In genomic region chr5:39058178-39058577, GRCh38 we compare ENCODE assay signal across 8 cellular contexts. TPM values are rescaled to one million over a fixed set of nuclear protein-coding genes. Genes with fewer than 3 reads are reported as not detected.
DNase-seq lines count a peak whose midpoint lies in the region; ATAC-seq and TF ChIP-seq lines count a peak whose summit lies in the region.

No MANE protein-coding gene starts in this region.

- H3K27ac ChIP-seq in heart left ventricle (peak overlapping the region in 4 of 12 donors; percentile 4 to 65 (median 24)), upper lobe of right lung (peak overlapping the region; percentile 15)

- H3K27me3 ChIP-seq in heart left ventricle (no peaks in the 10 kb centered on the region), upper lobe of right lung (no peaks in the 10 kb centered on the region)

- peak overlapping the region in 9 of 12 donors; percentile 12 to 49 (median 22) for H3K4me3 ChIP-seq in heart left ventricle
- peak overlapping the region; percentile 37 for H3K4me3 ChIP-seq in choroid plexus epithelial cell (ENCODE audit: low read depth, low read length)
- H3K4me3 ChIP-seq in upper lobe of right lung: peak overlapping the region; percentile 38

- ATAC-seq in heart left ventricle: no peak
- ATAC-seq in left cardiac atrium: no peak
- peak; percentile 77 for ATAC-seq in HG03064 (IDR thresholded peaks at IDR 0.05; ENCODE audit: low read depth, unreplicated experiment)
- ATAC-seq in upper lobe of right lung: no peak
- no peak for ATAC-seq in sciatic nerve

- H3K9me3 ChIP-seq in heart left ventricle: no peaks in the 10 kb centered on the region
- H3K9me3 ChIP-seq in upper lobe of right lung: no peaks in the 10 kb centered on the region

- TF ChIP-seq CTCF in heart left ventricle (IDR thresholded peaks at IDR 0.05) (no peak), choroid plexus epithelial cell (conservative IDR thresholded peaks at IDR 0.05; ENCODE audit: low read depth, low read length) (no peak), upper lobe of right lung (IDR thresholded peaks at IDR 0.05) (no peak)

- peaks cover 0 to 5% (median 0%) of the 10 kb centered on the region in 9 donors for H3K36me3 ChIP-seq in heart left ventricle
- H3K36me3 ChIP-seq in upper lobe of right lung: no peaks in the 10 kb centered on the region

- H3K4me1 ChIP-seq in heart left ventricle: peaks cover 8 to 94% (median 56%) of the 10 kb centered on the region in 12 donors
- H3K4me1 ChIP-seq in upper lobe of right lung: peaks cover 26% of the 10 kb centered on the region

- no peak for TF ChIP-seq POLR2A in heart left ventricle (IDR thresholded peaks at IDR 0.05)

- WGBS in heart left ventricle, 4 donors: 29 to 68% (median 38%) methylated on average over 2 of the region's 2 CpGs

- intact Hi-C loops in heart left ventricle (cut with DNase I): no loop called here
- intact Hi-C loops in left cardiac atrium (cut with DNase I): no loop called here
- intact Hi-C loops in upper lobe of right lung (cut with DNase I): no loop called here
- intact Hi-C loops in sciatic nerve (cut with DNase I): no loop called here

- DNase-seq in heart left ventricle: no peak
- no peak for DNase-seq in left cardiac atrium
- DNase-seq in choroid plexus epithelial cell (ENCODE audit: low read depth): no peak
- DNase-seq in upper lobe of right lung: no peak
- no peak for DNase-seq in stimulated activated CD4-positive, alpha-beta T cell treated with anti-CD3 and anti-CD28 coated beads, Interleukin-15, amount 100 ng/mL, for 24 hours
- DNase-seq in SK-N-DZ (ENCODE audit: low spot score): no peak
- DNase-seq in sciatic nerve (ENCODE audit: low spot score): no peak

RNA-seq across cellular contexts. Expression of gene RICTOR, which starts 16.0 kb away (rescaled TPM):
- 10 to 100 TPM; 20.6 to 76.3 (median 34.2) TPM for total RNA-seq in heart left ventricle
- polyA plus RNA-seq in heart left ventricle: 10 to 100 TPM in 1 of 2 donors, 1 to 10 TPM in 1; 6.8 to 11.5 TPM
- total RNA-seq in left cardiac atrium: 10 to 100 TPM; 22.7 to 28.3 TPM
- 51.1 TPM for total RNA-seq in upper lobe of right lung
- polyA plus RNA-seq in SK-N-DZ (2014; cell fraction: cytosol; rRNA removed): 7.7 and 11.1 TPM in 2 replicates
- 26.5 and 32.9 TPM in 2 replicates for polyA plus RNA-seq in SK-N-DZ (2014; cell fraction: nucleus; rRNA removed)
- 71.8 TPM for total RNA-seq in sciatic nerve
